2 cellular contexts compared by ENCODE assay signal in the genomic region with DNA sequence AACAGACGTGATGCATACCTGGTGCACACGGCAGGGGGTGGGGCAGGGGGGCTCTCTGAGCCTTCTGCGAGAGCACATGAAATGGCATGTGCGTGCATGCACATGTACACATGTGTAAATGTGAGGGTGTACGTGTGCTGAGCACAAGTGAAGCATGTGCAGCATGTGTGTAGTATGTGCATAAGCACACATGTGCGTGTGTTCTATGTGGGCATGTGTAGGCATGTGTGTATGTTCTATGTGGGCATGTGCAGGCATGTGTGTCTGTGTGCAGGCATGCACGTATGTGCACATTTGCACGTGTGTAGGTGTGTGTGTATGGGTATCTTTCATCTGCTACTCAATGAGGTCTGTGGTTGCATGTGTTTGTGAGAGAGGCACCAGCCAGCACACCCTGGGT.
TF ChIP-seq lines count a peak whose summit lies in the region.

No MANE protein-coding gene starts in this region.

TF ChIP-seq in IMR-90, 13 proteins besides CTCF, POLR2A, EP300 and RAD21:
- TF ChIP-seq NFE2L2 (IDR thresholded peaks at IDR 0.05; ENCODE audit: low read depth, low read length) (no peak), FOS (IDR thresholded peaks at IDR 0.05; ENCODE audit: low read depth, low read length) (no peak), CHD1 (IDR thresholded peaks at IDR 0.05; ENCODE audit: low read depth, low read length) (no peak), MAZ (IDR thresholded peaks at IDR 0.05; ENCODE audit: borderline replicate concordance, low read depth, low read length) (no peak)
- TF ChIP-seq, protein P1, sequence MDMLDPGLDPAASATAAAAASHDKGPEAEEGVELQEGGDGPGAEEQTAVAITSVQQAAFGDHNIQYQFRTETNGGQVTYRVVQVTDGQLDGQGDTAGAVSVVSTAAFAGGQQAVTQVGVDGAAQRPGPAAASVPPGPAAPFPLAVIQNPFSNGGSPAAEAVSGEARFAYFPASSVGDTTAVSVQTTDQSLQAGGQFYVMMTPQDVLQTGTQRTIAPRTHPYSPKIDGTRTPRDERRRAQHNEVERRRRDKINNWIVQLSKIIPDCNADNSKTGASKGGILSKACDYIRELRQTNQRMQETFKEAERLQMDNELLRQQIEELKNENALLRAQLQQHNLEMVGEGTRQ (IDR thresholded peaks at IDR 0.05; ENCODE audit: low read depth, low read length): no peak
- TF ChIP-seq, protein P2, sequence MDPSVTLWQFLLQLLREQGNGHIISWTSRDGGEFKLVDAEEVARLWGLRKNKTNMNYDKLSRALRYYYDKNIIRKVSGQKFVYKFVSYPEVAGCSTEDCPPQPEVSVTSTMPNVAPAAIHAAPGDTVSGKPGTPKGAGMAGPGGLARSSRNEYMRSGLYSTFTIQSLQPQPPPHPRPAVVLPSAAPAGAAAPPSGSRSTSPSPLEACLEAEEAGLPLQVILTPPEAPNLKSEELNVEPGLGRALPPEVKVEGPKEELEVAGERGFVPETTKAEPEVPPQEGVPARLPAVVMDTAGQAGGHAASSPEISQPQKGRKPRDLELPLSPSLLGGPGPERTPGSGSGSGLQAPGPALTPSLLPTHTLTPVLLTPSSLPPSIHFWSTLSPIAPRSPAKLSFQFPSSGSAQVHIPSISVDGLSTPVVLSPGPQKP (IDR thresholded peaks at IDR 0.05; ENCODE audit: borderline replicate concordance, low read depth, low read length): no peak

TF ChIP-seq in H1, 55 proteins besides CTCF, POLR2A, EP300 and RAD21:
- no peak for TF ChIP-seq CHD2 (IDR thresholded peaks at IDR 0.05; ENCODE audit: low read length)
- no peak for TF ChIP-seq CBX8 (IDR thresholded peaks at IDR 0.05; ENCODE audit: borderline replicate concordance, low read depth, low read length)
- TF ChIP-seq EZH2 (IDR thresholded peaks at IDR 0.05; ENCODE audit: low read depth, low read length, severe bottlenecking): no peak
- no peak for TF ChIP-seq EGR1 (IDR thresholded peaks at IDR 0.05; ENCODE audit: borderline replicate concordance, low read depth, low read length)
- TF ChIP-seq PHF8 (conservative IDR thresholded peaks at IDR 0.05; ENCODE audit: low read depth, low read length): no peak
- no peak for TF ChIP-seq RNF2 (IDR thresholded peaks at IDR 0.05; ENCODE audit: borderline replicate concordance, low read depth, low read length, missing control alignments, poor library complexity, severe bottlenecking)
- no peak for TF ChIP-seq TEAD4 (IDR thresholded peaks at IDR 0.05; ENCODE audit: low read depth, low read length)
- TF ChIP-seq NRF1 (IDR thresholded peaks at IDR 0.05; ENCODE audit: low read depth, low read length): no peak
- no peak for TF ChIP-seq YY1 (IDR thresholded peaks at IDR 0.05; ENCODE audit: low read depth, low read length)
- no peak for TF ChIP-seq BRCA1 (IDR thresholded peaks at IDR 0.05; ENCODE audit: low read depth, low read length)
- TF ChIP-seq KDM5A (IDR thresholded peaks at IDR 0.05; ENCODE audit: low read length): no peak
- TF ChIP-seq SAP30 (IDR thresholded peaks at IDR 0.05; ENCODE audit: insufficient read depth, insufficient replicate concordance, low read length): no peak
- no peak for TF ChIP-seq TAF7 (optimal IDR thresholded peaks at IDR 0.05; ENCODE audit: borderline replicate concordance, low read depth, low read length)
- TF ChIP-seq SP1 (IDR thresholded peaks at IDR 0.05; ENCODE audit: low read depth, low read length): no peak
- TF ChIP-seq NANOG (IDR thresholded peaks at IDR 0.05; ENCODE audit: insufficient read depth, low read depth, low read length, poor library complexity, severe bottlenecking): no peak
- TF ChIP-seq ASH2L (IDR thresholded peaks at IDR 0.05; ENCODE audit: low read length): no peak
